In the genomic region with DNA sequence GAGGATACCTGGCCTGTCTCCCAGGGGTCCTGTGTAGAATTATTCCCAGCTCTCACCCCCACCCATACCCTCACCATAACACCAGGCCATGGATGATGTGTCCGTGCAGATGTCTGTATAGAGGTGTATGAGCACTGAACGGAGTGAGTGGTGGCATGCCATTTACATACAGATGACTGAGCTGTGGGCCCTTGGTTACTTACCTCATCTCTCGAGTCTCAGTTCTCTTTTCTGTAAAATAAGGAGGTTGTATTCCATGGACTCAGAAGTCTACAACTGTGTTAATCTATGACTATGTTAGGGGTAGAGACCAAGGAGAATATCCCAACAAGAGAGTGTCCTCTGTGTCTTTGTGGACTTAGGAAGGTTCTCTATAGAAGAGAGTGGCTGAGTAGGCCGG, we compare ENCODE assay signal across 14 cellular contexts.
DNase-seq lines count a peak whose midpoint lies in the region; ATAC-seq, FAIRE-seq and TF ChIP-seq lines count a peak whose summit lies in the region.
"Had no signal": no experiment of that assay in that cellular context is flagged by ENCODE, and none has a peak within 500 bp of the region (broad histone marks: within the 10 kb centered on the region; RNA-seq: fewer than 3 reads in every experiment).

No MANE protein-coding gene starts in this region.

- no peak for TF ChIP-seq EP300 in H1 (IDR thresholded peaks at IDR 0.05; ENCODE audit: borderline replicate concordance in 1 of 2, low read depth in 2 of 2, low read length in 2 of 2)

- no peak overlapping the region for H4K91ac ChIP-seq in H1 (replicated peaks; ENCODE audit: insufficient read length, low read length)

- no peaks in the 10 kb centered on the region for H3F3A ChIP-seq in PC-9 (ENCODE audit: insufficient read depth, low read depth)

- H4K5ac ChIP-seq in H1 (ENCODE audit: insufficient read length, low read depth, low read length) = no peak overlapping the region

- no peak overlapping the region for H2AK5ac ChIP-seq in H1 (ENCODE audit: low read depth, low read length)

- H3K36me3 ChIP-seq in H1 (ENCODE audit: control insufficient read depth in 2 of 4, insufficient read depth in 4 of 4, low read length in 3 of 4) = no peaks in the 10 kb centered on the region
- no peaks in the 10 kb centered on the region for H3K36me3 ChIP-seq in left lung
- no peaks in the 10 kb centered on the region for H3K36me3 ChIP-seq in PC-9 (ENCODE audit: low read depth)

- H3K27ac ChIP-seq in H1 (ENCODE audit: low read depth, low read length) (no peak overlapping the region), left lung (no peak overlapping the region), PC-9 (no peak overlapping the region)
- H3K27ac ChIP-seq: VCaP had no signal

- no peak for FAIRE-seq in H1 (lab: Jason Lieb, UNC)

- no peak overlapping the region for H3K9ac ChIP-seq in H1 (replicated peaks in 1 of 4; ENCODE audit: extremely low read depth in 1 of 4, low read depth in 3 of 4, low read length in 3 of 4)

- H2AFZ ChIP-seq in H1 (ENCODE audit: low read length) (no peak overlapping the region), PC-9 (no peak overlapping the region)

- no peak overlapping the region for H3K14ac ChIP-seq in H1 (ENCODE audit: insufficient read length)

- no peak for DNase-seq in H1 (ENCODE audit: low read depth in 1 of 2, low spot score in 2 of 2)
- DNase-seq in posterior vena cava (ENCODE audit: low spot score) = no peak
- DNase-seq in left lung = no peak
- DNase-seq in activated CD8-positive, alpha-beta memory T cell treated with anti-CD3 and anti-CD28 coated beads for 24 hours = no peak
- no peak for DNase-seq in PC-9
- DNase-seq: activated T-cell treated with anti-CD3 and anti-CD28 coated beads, Interleukin-2, amount 50 U/mL, for 48 hours; effector CD4-positive, alpha-beta T cell; NCI-H2227 treated with DMSO at 0.1 percent for 48 hours; occipital lobe; stimulated activated CD8-positive, alpha-beta memory T cell treated with anti-CD3 and anti-CD28 coated beads, Interleukin-4, amount 100 ng/mL, for 48 hours had no signal

- no peak overlapping the region for H3K56ac ChIP-seq in H1 (replicated peaks; ENCODE audit: insufficient read length, low read depth, low read length)

- H2BK12ac ChIP-seq in H1 (ENCODE audit: low read depth, low read length) = no peak overlapping the region; the same call in 1 of the 2 replicates

- CTCF ChIA-PET in H1 (lab: Charles Lee; ENCODE audit: partially characterized antibody) (interaction anchor here (1.0 to 38.2 kb wide), 7 partner anchors 0 to 133 kb away, joined by 3 to 2918 read pairs (median 155); partner anchors contain the start of gene KIRREL1), PC-9 (lab: Charles Lee) (no interaction called here)

- H2BK15ac ChIP-seq in H1 (ENCODE audit: low read length) = no peak overlapping the region

- no peak overlapping the region for H3K4me2 ChIP-seq in H1 (ENCODE audit: insufficient read depth in 1 of 2, low read depth in 2 of 2, low read length in 2 of 2)
- H3K4me2 ChIP-seq in PC-9 = no peak overlapping the region

- peak overlapping the region; percentile 28 for H3K4ac ChIP-seq in H1 (replicated peaks; ENCODE audit: insufficient read length, low read depth, low read length)

- no peak overlapping the region for H3K18ac ChIP-seq in H1 (ENCODE audit: extremely low read depth, low read length)

- H3K4me1 ChIP-seq in H1 (replicated peaks in 1 of 4; ENCODE audit: control insufficient read depth in 3 of 4, insufficient read depth in 4 of 4, low read length in 3 of 4) (peaks cover 0 to 23% (median 10%) of the 10 kb centered on the region in 4 experiments; a peak in 6 of 7 replicates), left lung (peaks cover 7 to 17% of the 10 kb centered on the region in 2 donors), PC-9 (replicated peaks; ENCODE audit: insufficient read depth) (no peaks in the 10 kb centered on the region)

- no peaks in the 10 kb centered on the region for H3K9me3 ChIP-seq in H1 (ENCODE audit: insufficient read depth in 2 of 2, low read depth in 1 of 2, low read length in 1 of 2)
- no peaks in the 10 kb centered on the region for H3K9me3 ChIP-seq in left lung
- no peaks in the 10 kb centered on the region for H3K9me3 ChIP-seq in PC-9 (ENCODE audit: insufficient read depth, low read depth)

- TF ChIP-seq RAD21 in H1 (IDR thresholded peaks at IDR 0.05 in 1 of 2, conservative IDR thresholded peaks at IDR 0.05 in 1 of 2; ENCODE audit: low read depth in 2 of 2, low read length in 2 of 2) = no peak

- intact Hi-C loops in posterior vena cava (cut with DNase I) = no loop called here
- intact Hi-C loops in left lung (cut with DNase I) = loop anchor here (5.0 to 10.0 kb wide), 2 partner anchors 130 to 148 kb away; no protein-coding TSS in a partner anchor
- intact Hi-C loops in PC-9 (cut with micrococcal nuclease; ENCODE audit: unreplicated experiment) = no loop called here

- peaks cover 1% of the 10 kb centered on the region; the same call in 1 of the 2 replicates for H3K23me2 ChIP-seq in H1 (ENCODE audit: low read depth, low read length)

- H3K23ac ChIP-seq in H1 (ENCODE audit: insufficient read length) = no peak overlapping the region

- no peaks in the 10 kb centered on the region for H3K79me1 ChIP-seq in H1 (ENCODE audit: low read depth, low read length)

- H4K8ac ChIP-seq in H1 (ENCODE audit: extremely low read depth, insufficient read depth, low read length) = no peak overlapping the region

- no peak overlapping the region for H2BK120ac ChIP-seq in H1 (replicated peaks; ENCODE audit: low read depth, low read length)

- no peaks in the 10 kb centered on the region for H3K9me2 ChIP-seq in PC-9 (ENCODE audit: insufficient read depth)

- peaks cover 0 to 16% (median 8%) of the 10 kb centered on the region in 4 experiments; a peak in 6 of 7 replicates for H3K27me3 ChIP-seq in H1 (replicated peaks in 1 of 4; ENCODE audit: control insufficient read depth in 3 of 4, extremely low read depth in 1 of 4, insufficient read depth in 3 of 4, low read length in 3 of 4)
- H3K27me3 ChIP-seq in left lung = peaks cover 9 to 88% of the 10 kb centered on the region in 2 donors
- H3K27me3 ChIP-seq in PC-9 (ENCODE audit: insufficient read depth, low read depth) = peaks cover 75% of the 10 kb centered on the region

- H2BK20ac ChIP-seq in H1 (ENCODE audit: low read length) = no peak overlapping the region

- POLR2A ChIA-PET in H1 (lab: Charles Lee; ENCODE audit: partially characterized antibody) = interaction anchor here (2.2 kb wide), 1 partner anchor 12 kb away, joined by 7 read pairs; no protein-coding TSS in a partner anchor
- POLR2A ChIA-PET in PC-9 (lab: Charles Lee; ENCODE audit: unreplicated experiment) = no interaction called here

- TF ChIP-seq CTCF in H1 (IDR thresholded peaks at IDR 0.05; ENCODE audit: control extremely low read depth in 1 of 3, insufficient read depth in 1 of 3, low read depth in 1 of 3, low read length in 3 of 3) = no peak
- TF ChIP-seq CTCF in left lung (IDR thresholded peaks at IDR 0.05) = no peak
- TF ChIP-seq CTCF in PC-9 (conservative IDR thresholded peaks at IDR 0.05) = no peak

- no peak overlapping the region for H3K4me3 ChIP-seq in H1 (ENCODE audit: extremely low read depth in 1 of 4, insufficient read depth in 2 of 4, low read depth in 3 of 4, low read length in 4 of 4)
- no peak overlapping the region for H3K4me3 ChIP-seq in left lung
- H3K4me3 ChIP-seq in PC-9 = no peak overlapping the region

- no peak overlapping the region for H2BK5ac ChIP-seq in H1 (ENCODE audit: low read depth, low read length)

- 99% methylated on average over 4 of the region's 4 CpGs; no CpG with 5 or more reads in 1 of the 2 experiments for WGBS in H1 (ENCODE audit: extremely low coverage in 1 of 2, insufficient coverage in 1 of 2, insufficient read length in 1 of 2, insufficient replicate concordance in 2 of 2, low coverage in 1 of 2, low lambda C conversion rate in 2 of 2, missing lambda C conversion rate in 1 of 2), 2 experiments

- no peak for TF ChIP-seq POLR2A in H1 (IDR thresholded peaks at IDR 0.05; ENCODE audit: control extremely low read depth in 1 of 2, low read depth in 2 of 2, low read length in 2 of 2)

- H3K79me2 ChIP-seq in H1 (ENCODE audit: control insufficient read depth in 1 of 2, insufficient read depth in 2 of 2, low read length in 2 of 2) (no peaks in the 10 kb centered on the region), PC-9 (ENCODE audit: low read depth) (no peaks in the 10 kb centered on the region)

- no TSS peak for BruUV-seq in PC-9 (replicated peaks; lab: Mats Ljungman, UMichigan)

- ATAC-seq in GM18519 (IDR thresholded peaks at IDR 0.05; ENCODE audit: low FRiP score, unreplicated experiment) (peak; percentile 87), GM21515 (IDR thresholded peaks at IDR 0.05; ENCODE audit: unreplicated experiment) (peak; percentile 74), HG03139 (IDR thresholded peaks at IDR 0.05; ENCODE audit: unreplicated experiment) (peak; percentile 87), left lung (no peak)

- H4K20me1 ChIP-seq in H1 (replicated peaks in 1 of 2; ENCODE audit: control insufficient read depth in 1 of 2, insufficient read depth in 2 of 2, low read length in 2 of 2) (no peaks in the 10 kb centered on the region), PC-9 (ENCODE audit: insufficient read depth) (no peaks in the 10 kb centered on the region)

TF ChIP-seq in H1, 55 proteins besides CTCF, POLR2A, EP300 and RAD21 (continues in another document):
- no peak for TF ChIP-seq ASH2L (IDR thresholded peaks at IDR 0.05; ENCODE audit: low read length)
- TF ChIP-seq BRCA1 (IDR thresholded peaks at IDR 0.05; ENCODE audit: low read depth, low read length) = no peak
- no peak for TF ChIP-seq CTBP2 (IDR thresholded peaks at IDR 0.05; ENCODE audit: borderline replicate concordance, insufficient read depth, insufficient read length, low read length)
- TF ChIP-seq YY1 (IDR thresholded peaks at IDR 0.05; ENCODE audit: low read depth, low read length) = no peak
- no peak for TF ChIP-seq BCL11A (IDR thresholded peaks at IDR 0.05; ENCODE audit: low read depth in 2 of 2, low read length in 2 of 2)

Comparison
In these comparisons a context has a peak if more than half of its experiments do, and no peak if none do; other contexts are left out.
1. intact Hi-C loops: an anchor here in left lung (5.0 to 10.0 kb wide); none called in posterior vena cava and PC-9.